Comparison of ENCODE assay signal across 1 cellular context in genomic region chr19:47778089-47778953, GRCh38.
TF ChIP-seq lines count a peak whose summit lies in the region.

SELENOW (plus strand) TSS chr19:47778703; CDS start chr19:47778786, 83 bp downstream.

TF ChIP-seq in HepG2, 621 proteins besides CTCF, POLR2A, EP300 and RAD21 (continued from another document and continues in another):
- TF ChIP-seq ZNF687 (CRISPR knock-in tag; IDR thresholded peaks at IDR 0.05) (peak; percentile 73), ZNF446 (CRISPR knock-in tag; IDR thresholded peaks at IDR 0.05) (no peak), RBAK (CRISPR knock-in tag; IDR thresholded peaks at IDR 0.05) (0 out of 2 replicates have a peak, but pooled peaks have one; percentile 32), ZNF407 (CRISPR knock-in tag; IDR thresholded peaks at IDR 0.05; ENCODE audit: not compliant biosample characterization) (no peak), ZNF382 (CRISPR knock-in tag; IDR thresholded peaks at IDR 0.05; ENCODE audit: borderline replicate concordance) (no peak), ZNF552 (CRISPR knock-in tag; IDR thresholded peaks at IDR 0.05; ENCODE audit: borderline replicate concordance) (peak; percentile 77; the same call in 1 of the 2 replicates), CENPBD1 (CRISPR knock-in tag; IDR thresholded peaks at IDR 0.05; ENCODE audit: borderline replicate concordance, low read depth) (no peak), ZNF230 (CRISPR knock-in tag; IDR thresholded peaks at IDR 0.05) (peak; percentile 67; the same call in 1 of the 2 replicates), ZNF713 (CRISPR knock-in tag; IDR thresholded peaks at IDR 0.05) (no peak), DMAP1 (CRISPR knock-in tag; IDR thresholded peaks at IDR 0.05) (peak; percentile 78), MZF1 (CRISPR knock-in tag; IDR thresholded peaks at IDR 0.05; ENCODE audit: borderline replicate concordance) (no peak), ZNF20 (CRISPR knock-in tag; IDR thresholded peaks at IDR 0.05) (peak; percentile 72; the same call in 1 of the 2 replicates), ZNF280D (CRISPR knock-in tag; IDR thresholded peaks at IDR 0.05) (peak; percentile 72), STAG1 (CRISPR knock-in tag; IDR thresholded peaks at IDR 0.05) (no peak), ZNF7 (CRISPR knock-in tag; IDR thresholded peaks at IDR 0.05) (no peak), ZNF232 (CRISPR knock-in tag; IDR thresholded peaks at IDR 0.05; ENCODE audit: borderline replicate concordance) (peak; percentile 31; the same call in 1 of the 2 replicates), POGK (CRISPR knock-in tag; conservative IDR thresholded peaks at IDR 0.05) (no peak; the same call in 1 of the 2 replicates), JUND (CRISPR knock-in tag; IDR thresholded peaks at IDR 0.05) (no peak), ZNF710 (CRISPR knock-in tag; IDR thresholded peaks at IDR 0.05; ENCODE audit: borderline replicate concordance) (peak; percentile 41; the same call in 1 of the 2 replicates), ZNF615 (CRISPR knock-in tag; IDR thresholded peaks at IDR 0.05; ENCODE audit: borderline replicate concordance) (0 out of 2 replicates have a peak, but pooled peaks have one; percentile 41), MXD3 (CRISPR knock-in tag; IDR thresholded peaks at IDR 0.05) (peak; percentile 44; the same call in 1 of the 2 replicates), DRAP1 (CRISPR knock-in tag; IDR thresholded peaks at IDR 0.05) (peak; percentile 65), BRF2 (CRISPR knock-in tag; IDR thresholded peaks at IDR 0.05) (no peak), MAFG (CRISPR knock-in tag; IDR thresholded peaks at IDR 0.05) (no peak), USF2 (IDR thresholded peaks at IDR 0.05; ENCODE audit: low read depth, low read length) (no peak), USF2 (CRISPR knock-in tag; IDR thresholded peaks at IDR 0.05; ENCODE audit: borderline replicate concordance) (no peak), KLF16 (CRISPR knock-in tag; IDR thresholded peaks at IDR 0.05) (peak in 1 of 2 experiments; percentile 80; a peak in 1 of 4 replicates), ETV6 (CRISPR knock-in tag; conservative IDR thresholded peaks at IDR 0.05) (no peak), HNRNPUL1 (IDR thresholded peaks at IDR 0.05; ENCODE audit: low read depth, low read length) (no peak), HOXA9 (CRISPR knock-in tag; IDR thresholded peaks at IDR 0.05; ENCODE audit: borderline replicate concordance) (peak; percentile 43; the same call in 1 of the 2 replicates)
